ENCODE assay signal across 19 cellular contexts in the genomic region with DNA sequence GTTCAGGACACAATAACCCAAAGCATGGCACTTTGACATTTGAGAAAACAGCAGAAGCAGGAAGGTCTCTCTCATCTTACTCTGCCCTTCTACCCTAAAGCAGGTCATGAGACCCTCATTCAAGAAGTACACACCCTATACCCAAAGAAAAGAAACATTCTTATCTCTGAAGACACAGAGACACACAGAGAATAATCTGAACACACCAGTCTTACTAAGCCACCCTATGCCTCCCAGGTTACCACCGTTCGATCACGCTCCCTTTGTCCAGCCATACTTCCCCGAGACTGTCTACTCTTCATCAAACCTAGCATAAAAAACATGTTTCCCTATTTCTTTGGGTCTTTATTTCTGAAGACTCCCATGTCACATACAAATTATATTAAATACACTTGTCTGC.
DNase-seq lines count a peak whose midpoint lies in the region; ATAC-seq and TF ChIP-seq lines count a peak whose summit lies in the region.
"Had no signal": no experiment of that assay in that cellular context is flagged by ENCODE, and none has a peak within 500 bp of the region (broad histone marks: within the 10 kb centered on the region; RNA-seq: fewer than 3 reads in every experiment).

No MANE protein-coding gene starts in this region.

- CTCF ChIA-PET in Calu3 (lab: Charles Lee) = no interaction called here
- CTCF ChIA-PET in PC-9 (lab: Charles Lee) = no interaction called here

- no peaks in the 10 kb centered on the region for H4K20me1 ChIP-seq in PC-9 (ENCODE audit: insufficient read depth)

- peaks cover 9% of the 10 kb centered on the region for H3F3A ChIP-seq in PC-9 (ENCODE audit: insufficient read depth, low read depth)

- H2AFZ ChIP-seq in PC-9 (no peak overlapping the region), mesenchymal stem cell (ENCODE audit: low read depth, low read length) (no peak overlapping the region)

- ATAC-seq in psoas muscle = peak in 1 of 4 donors; percentile 23
- ATAC-seq: HCT116, HepG2 had no signal

- H3K9me3 ChIP-seq in PC-9 (ENCODE audit: insufficient read depth, low read depth) (no peaks in the 10 kb centered on the region; the same call in 1 of the 2 replicates), endodermal cell (ENCODE audit: control insufficient read depth, low read length) (peaks cover 32% of the 10 kb centered on the region), psoas muscle (no peaks in the 10 kb centered on the region), mesenchymal stem cell (ENCODE audit: control insufficient read depth, low read length) (no peaks in the 10 kb centered on the region)
- H3K9me3 ChIP-seq: Caco-2 had no signal

- DNase-seq in Calu3 (no peak), PC-9 (no peak), endodermal cell (no peak), psoas muscle (no peak), activated gamma-delta T cell (lab: John Stamatoyannopoulos, UW) (no peak), mesenchymal stem cell (no peak), NOMO-1 treated with DMSO at 0.1 percent for 48 hours (lab: John Stamatoyannopoulos, UW; ENCODE audit: unreplicated experiment) (no peak)
- DNase-seq: C1 segment of cervical spinal cord; Caco-2; CD4-positive, alpha-beta T cell; DMS153; GDM1; GOT3; H7; HFFc6 had no signal

- H3K9me2 ChIP-seq in PC-9 (ENCODE audit: insufficient read depth) = no peaks in the 10 kb centered on the region; the same call in 1 of the 2 replicates

- intact Hi-C loops in Calu3 (cut with micrococcal nuclease; ENCODE audit: unreplicated experiment) = no loop called here
- intact Hi-C loops in PC-9 (cut with micrococcal nuclease; ENCODE audit: unreplicated experiment) = no loop called here
- intact Hi-C loops in psoas muscle (cut with DNase I) = no loop called here

- H3K9ac ChIP-seq in endodermal cell (ENCODE audit: extremely low read depth, low read length, poor library complexity, severe bottlenecking) (no peak overlapping the region), mesenchymal stem cell (ENCODE audit: low read length) (no peak overlapping the region)

- BruUV-seq in Calu3 (replicated peaks; lab: Mats Ljungman, UMichigan) (no TSS peak), PC-9 (replicated peaks; lab: Mats Ljungman, UMichigan) (no TSS peak)

- no peak overlapping the region for H2BK12ac ChIP-seq in mesenchymal stem cell (ENCODE audit: low read length in 2 of 2)

- no peak overlapping the region for H3K18ac ChIP-seq in mesenchymal stem cell (ENCODE audit: low read depth in 1 of 2, low read length in 2 of 2)

- H2BK15ac ChIP-seq in mesenchymal stem cell (ENCODE audit: low read depth, poor library complexity, severe bottlenecking) = no peak overlapping the region

- H3K4me3 ChIP-seq in PC-9 (peak overlapping the region; percentile 5; the same call in 1 of the 2 replicates), endodermal cell (ENCODE audit: low read length) (peak overlapping the region; percentile 70), psoas muscle (no peak overlapping the region), mesenchymal stem cell (ENCODE audit: insufficient read depth in 1 of 2, low read depth in 1 of 2, low read length in 2 of 2) (no peak overlapping the region)

- H3K4me1 Mint-ChIP-seq in Calu3 (ENCODE audit: low read depth, unreplicated experiment) = no peaks in the 10 kb centered on the region
- peaks cover 37% of the 10 kb centered on the region for H3K4me1 Mint-ChIP-seq in endodermal cell
- H3K4me1 Mint-ChIP-seq: B cell, IgD-negative memory B cell had no signal

- H3K27me3 Mint-ChIP-seq in Calu3 (ENCODE audit: unreplicated experiment) (no peaks in the 10 kb centered on the region), endodermal cell (ENCODE audit: insufficient read depth) (peaks cover 24% of the 10 kb centered on the region)

- H3K4me3 Mint-ChIP-seq in Calu3 (ENCODE audit: low read depth, unreplicated experiment) (no peak overlapping the region), endodermal cell (no peak overlapping the region)
- H3K4me3 Mint-ChIP-seq: B cell; CD4-positive, alpha-beta T cell; HFFc6 had no signal

- no peak overlapping the region for H3K4ac ChIP-seq in mesenchymal stem cell (ENCODE audit: low read depth in 1 of 2, low read length in 2 of 2)

- H3K9me3 Mint-ChIP-seq in Calu3 (ENCODE audit: low read depth, unreplicated experiment) (no peaks in the 10 kb centered on the region), endodermal cell (peaks cover 32% of the 10 kb centered on the region)
- H3K9me3 Mint-ChIP-seq: CD4-positive, alpha-beta T cell; HFFc6 had no signal

- H3K27ac Mint-ChIP-seq in Calu3 (ENCODE audit: unreplicated experiment) (peak overlapping the region; percentile 13), endodermal cell (no peak overlapping the region)
- H3K27ac Mint-ChIP-seq: B cell; CD4-positive, alpha-beta T cell; HFFc6; IgD-negative memory B cell had no signal

- TF ChIP-seq CTCF in Calu3 (IDR thresholded peaks at IDR 0.05; ENCODE audit: unreplicated experiment) (no peak), PC-9 (conservative IDR thresholded peaks at IDR 0.05) (no peak), endodermal cell (conservative IDR thresholded peaks at IDR 0.05) (no peak), psoas muscle (IDR thresholded peaks at IDR 0.05) (no peak)

- no peak overlapping the region for H2BK120ac ChIP-seq in mesenchymal stem cell (ENCODE audit: low read depth, low read length)

- H3K27me3 ChIP-seq in PC-9 (ENCODE audit: insufficient read depth, low read depth) (no peaks in the 10 kb centered on the region), endodermal cell (ENCODE audit: control insufficient read depth, insufficient read depth, low read length, poor library complexity, severe bottlenecking) (no peaks in the 10 kb centered on the region), psoas muscle (ENCODE audit: insufficient read depth in 3 of 3, low read length in 2 of 3) (no peaks in the 10 kb centered on the region), mesenchymal stem cell (ENCODE audit: control insufficient read depth in 1 of 2, insufficient read depth in 1 of 2, low read length in 2 of 2) (no peaks in the 10 kb centered on the region)

- no peak overlapping the region for H3K23ac ChIP-seq in mesenchymal stem cell (ENCODE audit: low read length in 2 of 2)

- H3K4me2 ChIP-seq in PC-9 (peak overlapping the region; percentile 50), mesenchymal stem cell (ENCODE audit: low read length, poor library complexity, severe bottlenecking) (no peak overlapping the region)

- H4K8ac ChIP-seq in mesenchymal stem cell (ENCODE audit: low read length) = no peak overlapping the region

- no peaks in the 10 kb centered on the region for H3K79me2 ChIP-seq in PC-9 (ENCODE audit: low read depth)

- WGBS in endodermal cell (ENCODE audit: insufficient coverage in 1 of 2, insufficient read length in 1 of 2), 2 experiments = 83 to 86% methylated on average over 4 of the region's 4 CpGs
- WGBS in psoas muscle, 3 donors = 84 to 91% (median 89%) methylated on average over 4 of the region's 4 CpGs
- WGBS in mesenchymal stem cell = 91% methylated on average over 4 of the region's 4 CpGs

- H3K4me1 ChIP-seq in PC-9 (replicated peaks; ENCODE audit: insufficient read depth) = peaks cover 15% of the 10 kb centered on the region
- H3K4me1 ChIP-seq in endodermal cell (ENCODE audit: control insufficient read depth, insufficient read depth, low read length) = peaks cover 21% of the 10 kb centered on the region
- H3K4me1 ChIP-seq in psoas muscle = peaks cover 9% of the 10 kb centered on the region
- no peaks in the 10 kb centered on the region for H3K4me1 ChIP-seq in mesenchymal stem cell (ENCODE audit: control insufficient read depth, insufficient read depth, low read depth, low read length)
- H3K4me1 ChIP-seq: Caco-2 had no signal

- H3K27ac ChIP-seq in PC-9 (0 out of 2 replicates have a peak overlapping the region, but pooled peaks have one; percentile 33), endodermal cell (ENCODE audit: low read depth, low read length) (no peak overlapping the region), psoas muscle (peak overlapping the region; percentile 60), mesenchymal stem cell (ENCODE audit: low read length, poor library complexity, severe bottlenecking) (no peak overlapping the region)

- no peak overlapping the region for H2AK5ac ChIP-seq in mesenchymal stem cell (ENCODE audit: low read length, severe bottlenecking)

- POLR2A ChIA-PET in PC-9 (lab: Charles Lee; ENCODE audit: unreplicated experiment) = no interaction called here

- H3K36me3 Mint-ChIP-seq in Calu3 (ENCODE audit: insufficient read depth, unreplicated experiment) = no peaks in the 10 kb centered on the region
- no peaks in the 10 kb centered on the region for H3K36me3 Mint-ChIP-seq in endodermal cell (ENCODE audit: low read depth)
- H3K36me3 Mint-ChIP-seq: IgD-negative memory B cell had no signal

- H3K79me1 ChIP-seq in mesenchymal stem cell (replicated peaks; ENCODE audit: low read length, poor library complexity, severe bottlenecking) = no peaks in the 10 kb centered on the region

- H3K36me3 ChIP-seq in PC-9 (ENCODE audit: low read depth) (no peaks in the 10 kb centered on the region), endodermal cell (ENCODE audit: control insufficient read depth, insufficient read depth, low read length) (no peaks in the 10 kb centered on the region), psoas muscle (ENCODE audit: insufficient read depth in 1 of 2, low read depth in 1 of 2) (no peaks in the 10 kb centered on the region), mesenchymal stem cell (ENCODE audit: control insufficient read depth in 1 of 2, insufficient read depth in 2 of 2, low read depth in 1 of 2, low read length in 2 of 2) (no peaks in the 10 kb centered on the region)

- H3K14ac ChIP-seq in mesenchymal stem cell (ENCODE audit: low read length in 2 of 2) = no peak overlapping the region

- H2BK5ac ChIP-seq in mesenchymal stem cell (ENCODE audit: low read depth, low read length, poor library complexity, severe bottlenecking) = no peak overlapping the region

- H4K91ac ChIP-seq in mesenchymal stem cell (ENCODE audit: low read length) = no peak overlapping the region

Comparison
In these comparisons a context has a peak if more than half of its experiments do, and no peak if none do; other contexts are left out.
1. H3K27ac ChIP-seq: peak in PC-9 (single experiment) and psoas muscle (single experiment); none in endodermal cell (single experiment) and mesenchymal stem cell (single experiment).
2. H3K4me3 ChIP-seq: peak in PC-9 (single experiment) and endodermal cell (single experiment); none in psoas muscle (single experiment) and mesenchymal stem cell (0 of 2).